In genomic region chr10:60799971-60800370, GRCh38 we compare ENCODE assay signal across 7 cellular contexts.
"Had no signal": no experiment of that assay in that cellular context is flagged by ENCODE, and none has a peak within 500 bp of the region (broad histone marks: within the 10 kb centered on the region; RNA-seq: fewer than 3 reads in every experiment).

No MANE protein-coding gene starts in this region.

- DNase-seq: GOT3, H9, HCEC 1CT, IMR-90, KG1 had no signal

- FAIRE-seq: HTR-8/SVneo, K562 had no signal

- H3K9me3 Mint-ChIP-seq: H9 had no signal

- ATAC-seq: K562 had no signal

- H3K4me3 Mint-ChIP-seq: H9 had no signal

- H3K4me3 ChIP-seq: K562 had no signal
